Comparison of ENCODE assay signal across 1 cellular context in the genomic region with DNA sequence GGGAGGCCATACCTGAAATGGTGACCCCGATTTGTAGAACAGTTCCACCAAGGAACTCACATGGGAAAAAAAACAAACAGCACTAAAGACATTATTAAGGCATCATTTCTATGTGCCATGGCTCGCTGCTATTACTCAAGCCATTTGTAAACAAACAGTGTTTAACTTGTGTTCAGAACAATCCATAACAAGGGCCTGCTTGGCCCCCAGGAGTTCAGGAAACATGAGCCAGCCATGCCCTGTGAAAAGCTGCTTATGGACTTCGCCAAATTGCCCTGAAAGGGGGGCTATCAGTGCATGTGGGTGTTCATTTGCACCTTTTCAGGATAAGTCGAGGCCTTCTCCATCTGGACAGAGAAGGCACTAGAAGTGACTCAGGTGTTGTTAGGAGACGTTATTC.
TF ChIP-seq lines count a peak whose summit lies in the region.

No MANE protein-coding gene starts in this region.

TF ChIP-seq in liver, 16 proteins besides CTCF, POLR2A, EP300 and RAD21 (continued from another document):
- TF ChIP-seq ZBTB33 (IDR thresholded peaks at IDR 0.05) = no peak
- TF ChIP-seq RXRA (IDR thresholded peaks at IDR 0.05) = peak; percentile 36 to 44
TF ChIP-seq in liver: peak in this region for 4.
